In the genomic region with DNA sequence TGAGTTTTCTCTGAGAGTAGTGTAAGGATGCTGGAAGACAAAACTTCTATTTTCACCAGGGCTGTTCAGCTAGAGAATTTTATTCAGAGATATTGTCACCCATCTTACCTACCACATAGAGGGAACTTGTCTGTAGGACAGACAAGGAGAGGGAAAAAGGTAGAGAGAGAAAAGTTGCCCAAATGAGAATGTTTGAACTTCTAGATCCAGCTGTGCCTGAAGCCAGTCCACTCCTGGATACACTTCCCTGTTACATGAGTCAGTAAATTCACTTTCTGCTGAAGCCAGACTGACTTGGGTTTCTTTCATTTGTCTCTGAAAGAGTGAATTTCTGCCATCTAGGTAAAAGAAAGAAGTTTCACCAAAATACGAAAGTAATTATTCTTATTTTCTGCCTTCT, we compare ENCODE assay signal across 27 cellular contexts.
"Had no signal": no experiment of that assay in that cellular context is flagged by ENCODE, and none has a peak within 500 bp of the region (broad histone marks: within the 10 kb centered on the region; RNA-seq: fewer than 3 reads in every experiment).

No MANE protein-coding gene starts in this region.

- H3K9me3 ChIP-seq: colonic mucosa, esophagus squamous epithelium, gastrocnemius medialis, gastroesophageal sphincter, heart left ventricle, heart right ventricle had no signal

- FAIRE-seq: colon, endometrium, endothelial cell of umbilical vein, frontal cortex had no signal

- H3K27me3 ChIP-seq: colonic mucosa, gastrocnemius medialis, heart left ventricle had no signal

- H3K36me3 ChIP-seq: colonic mucosa, esophagus squamous epithelium, gastrocnemius medialis, gastroesophageal sphincter, heart left ventricle, heart right ventricle had no signal

- ATAC-seq: effector memory CD8-positive, alpha-beta T cell; esophagus mucosa; foreskin keratinocyte; gastrocnemius medialis; gastroesophageal sphincter; heart left ventricle; heart right ventricle had no signal

- DNase-seq: colonic mucosa; cortex of kidney; dermis blood vessel endothelial cell; dorsolateral prefrontal cortex; effector CD4-positive, alpha-beta T cell; effector CD8-positive, alpha-beta T cell; effector memory CD4-positive, alpha-beta T cell; effector memory CD8-positive, alpha-beta T cell; endodermal cell; erythroblast; esophagus squamous epithelium; foreskin fibroblast; foreskin keratinocyte; foreskin melanocyte; gastrocnemius medialis; glutamatergic neuron; head of caudate nucleus; heart left ventricle; heart right ventricle had no signal

- H3K27ac ChIP-seq: colonic mucosa, coronary artery, dorsolateral prefrontal cortex, epithelial cell of prostate, esophagus squamous epithelium, foreskin keratinocyte, gastrocnemius medialis, gastroesophageal sphincter, heart left ventricle, heart right ventricle had no signal

- H3K4me3 ChIP-seq: colonic mucosa, coronary artery, dorsolateral prefrontal cortex, esophagus squamous epithelium, gastrocnemius medialis, gastroesophageal sphincter, heart left ventricle, heart right ventricle had no signal

- H3K4me1 ChIP-seq: colonic mucosa, esophagus squamous epithelium, foreskin keratinocyte, gastrocnemius medialis, gastroesophageal sphincter, heart left ventricle, heart right ventricle had no signal
